In genomic region chr6:139580592-139581484, GRCh38 we compare ENCODE assay signal across 9 cellular contexts.
DNase-seq lines count a peak whose midpoint lies in the region; ATAC-seq and TF ChIP-seq lines count a peak whose summit lies in the region.
"Had no signal": no experiment of that assay in that cellular context is flagged by ENCODE, and none has a peak within 500 bp of the region (broad histone marks: within the 10 kb centered on the region; RNA-seq: fewer than 3 reads in every experiment).

No MANE protein-coding gene starts in this region.

- peak; percentile 75 to 76 for ATAC-seq in activated T-cell treated with anti-CD3 and anti-CD28 coated beads, Interleukin-2, amount 50 U/mL, for 72 hours (replicated peaks in 1 of 2)
- ATAC-seq in HG02623 (IDR thresholded peaks at IDR 0.05; ENCODE audit: unreplicated experiment) (peak; percentile 93), HG03575 (IDR thresholded peaks at IDR 0.05; ENCODE audit: extremely low read depth, insufficient number of reproducible peaks, low FRiP score, unreplicated experiment) (peak; percentile 92)

- DNase-seq in activated T-cell treated with anti-CD3 and anti-CD28 coated beads, Interleukin-2, amount 50 U/mL, for 72 hours: no peak
- DNase-seq in activated T-cell treated with anti-CD3 and anti-CD28 coated beads for 4 hours (no peak), type B pancreatic cell (ENCODE audit: extremely low spot score, unreplicated experiment) (no peak), COR-L47 (lab: John Stamatoyannopoulos, UW) (no peak), GOT3 (lab: John Stamatoyannopoulos, UW) (no peak), globus pallidus (ENCODE audit: low spot score) (no peak)

- H3K27ac Mint-ChIP-seq in activated T-cell treated with anti-CD3 and anti-CD28 coated beads, Interleukin-2, amount 50 U/mL, for 72 hours: no peak overlapping the region
- H3K27ac Mint-ChIP-seq in type B pancreatic cell: peak overlapping the region; percentile 54

- H3K9me3 Mint-ChIP-seq in activated T-cell treated with anti-CD3 and anti-CD28 coated beads, Interleukin-2, amount 50 U/mL, for 72 hours: no peaks in the 10 kb centered on the region
- peaks cover 15% of the 10 kb centered on the region for H3K9me3 Mint-ChIP-seq in type B pancreatic cell
- H3K9me3 Mint-ChIP-seq: naive thymus-derived CD8-positive, alpha-beta T cell had no signal

- peak overlapping the region; percentile 37 to 38 for H3K4me3 Mint-ChIP-seq in activated T-cell treated with anti-CD3 and anti-CD28 coated beads, Interleukin-2, amount 50 U/mL, for 72 hours
- H3K4me3 Mint-ChIP-seq in type B pancreatic cell: no peak overlapping the region

- peaks cover 16% of the 10 kb centered on the region for H3K4me1 Mint-ChIP-seq in activated T-cell treated with anti-CD3 and anti-CD28 coated beads, Interleukin-2, amount 50 U/mL, for 72 hours (ENCODE audit: low read depth)
- peaks cover 31% of the 10 kb centered on the region for H3K4me1 Mint-ChIP-seq in type B pancreatic cell (ENCODE audit: unreplicated experiment)

- TF ChIP-seq CTCF in type B pancreatic cell (conservative IDR thresholded peaks at IDR 0.05): no peak

- H3K36me3 Mint-ChIP-seq in activated T-cell treated with anti-CD3 and anti-CD28 coated beads, Interleukin-2, amount 50 U/mL, for 72 hours (ENCODE audit: insufficient read depth in 2 of 2): no peaks in the 10 kb centered on the region
- H3K36me3 Mint-ChIP-seq in type B pancreatic cell: peaks cover 4% of the 10 kb centered on the region
- H3K36me3 Mint-ChIP-seq: naive thymus-derived CD8-positive, alpha-beta T cell had no signal

- H3K27me3 Mint-ChIP-seq in activated T-cell treated with anti-CD3 and anti-CD28 coated beads, Interleukin-2, amount 50 U/mL, for 72 hours (ENCODE audit: low read depth): peaks cover 20% of the 10 kb centered on the region
- no peaks in the 10 kb centered on the region for H3K27me3 Mint-ChIP-seq in type B pancreatic cell
